In the genomic region with DNA sequence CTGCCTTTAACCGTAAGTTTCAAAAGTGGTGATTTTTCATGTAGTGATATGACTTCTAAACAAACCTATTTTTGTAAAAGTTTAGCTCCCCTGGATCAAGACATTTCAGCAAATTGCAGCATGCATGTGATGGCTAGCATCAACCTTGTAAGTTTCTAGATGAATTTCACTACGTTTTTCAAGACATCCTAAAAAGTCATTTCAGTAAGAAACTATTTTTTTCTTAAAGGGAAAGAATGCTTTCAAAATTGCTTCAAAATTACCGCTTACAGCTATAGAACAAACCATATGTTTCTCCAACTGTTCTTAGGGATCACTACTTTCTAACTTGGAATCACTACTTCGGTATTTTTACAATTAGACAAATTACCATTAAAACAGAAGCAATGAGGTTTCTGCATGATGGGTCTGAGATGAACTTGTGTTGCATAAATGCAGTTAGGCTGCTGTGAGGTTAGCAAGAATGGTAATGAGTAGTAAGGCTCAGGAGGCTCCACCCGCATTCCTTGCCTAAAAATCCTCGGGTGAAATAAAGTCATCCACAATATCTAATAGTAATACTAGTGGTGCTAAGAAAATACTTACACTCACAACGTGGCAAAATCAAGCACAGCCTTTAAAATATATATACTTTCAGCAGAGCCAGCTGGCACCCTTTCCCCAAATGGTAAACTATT, we compare ENCODE assay signal across 8 cellular contexts. TPM values are rescaled to one million over a fixed set of nuclear protein-coding genes. Genes with fewer than 3 reads are reported as not detected.
A peak's percentile ranks its signal among the peaks of the same experiment; 100 is the strongest.
DNase-seq lines count a peak whose midpoint lies in the region; ATAC-seq and TF ChIP-seq lines count a peak whose summit lies in the region.

No MANE protein-coding gene starts in this region.

- H3K27ac Mint-ChIP-seq in activated CD4-positive, alpha-beta memory T cell treated with anti-CD3 and anti-CD28 coated beads, Interleukin-2, amount 10 ng/mL, durations not matched to agents 7 days and 5 days, result peak overlapping the region; percentile 73

- H3K9me3 Mint-ChIP-seq in activated CD4-positive, alpha-beta memory T cell treated with anti-CD3 and anti-CD28 coated beads, Interleukin-2, amount 10 ng/mL, durations not matched to agents 7 days and 5 days, result no peaks in the 10 kb centered on the region

- ATAC-seq in heart right ventricle (peak in 3 of 8 donors; percentile 35 to 49 (median 46)), GM21381 (IDR thresholded peaks at IDR 0.05; ENCODE audit: unreplicated experiment) (no peak)

- peaks cover under 1% of the 10 kb centered on the region for H3K27me3 Mint-ChIP-seq in activated CD4-positive, alpha-beta memory T cell treated with anti-CD3 and anti-CD28 coated beads, Interleukin-2, amount 10 ng/mL, durations not matched to agents 7 days and 5 days

- H3K4me1 ChIP-seq in heart right ventricle (peaks cover 0 to 34% (median 20%) of the 10 kb centered on the region in 9 donors), sigmoid colon (peaks cover 0 to 24% (median 11%) of the 10 kb centered on the region in 4 donors)

- intact Hi-C loops in heart right ventricle (cut with DNase I) (loop anchor here in 8 of 10 donors (5.0 to 10.0 kb wide), 6 partner anchors 46 to 114 kb away; a partner anchor contains a TSS), sigmoid colon (cut with DNase I) (loop anchor here (2.0 to 5.0 kb wide), 2 partner anchors 53 to 114 kb away; a partner anchor contains a TSS)

- no peaks in the 10 kb centered on the region for H3K36me3 Mint-ChIP-seq in activated CD4-positive, alpha-beta memory T cell treated with anti-CD3 and anti-CD28 coated beads, Interleukin-2, amount 10 ng/mL, durations not matched to agents 7 days and 5 days (ENCODE audit: low read depth)

- H3K9me3 ChIP-seq in heart right ventricle, result peaks cover 0 to 5% (median 0%) of the 10 kb centered on the region in 11 donors
- H3K9me3 ChIP-seq in sigmoid colon, result no peaks in the 10 kb centered on the region

- H3K4me1 Mint-ChIP-seq in activated CD4-positive, alpha-beta memory T cell treated with anti-CD3 and anti-CD28 coated beads, Interleukin-2, amount 10 ng/mL, durations not matched to agents 7 days and 5 days, result peaks cover 26% of the 10 kb centered on the region

- H3K36me3 ChIP-seq in heart right ventricle, result peaks cover 0 to 24% (median 8%) of the 10 kb centered on the region in 9 donors
- peaks cover 0 to 20% (median 4%) of the 10 kb centered on the region in 4 donors for H3K36me3 ChIP-seq in sigmoid colon

- no peak for TF ChIP-seq EP300 in sigmoid colon (IDR thresholded peaks at IDR 0.05)

- H3K27me3 ChIP-seq in heart right ventricle (peaks cover 0 to 4% (median 0%) of the 10 kb centered on the region in 7 donors), sigmoid colon (no peaks in the 10 kb centered on the region)

- POLR2A ChIA-PET in activated CD4-positive, alpha-beta memory T cell treated with anti-CD3 and anti-CD28 coated beads, Interleukin-2, amount 10 ng/mL, durations not matched to agents 7 days and 5 days (lab: Charles Lee), result interaction anchor here (0.6 to 2.6 kb wide), 6 partner anchors 8 to 149 kb away, joined by 3 to 23 read pairs (median 4); a partner anchor contains a TSS

- WGBS in heart right ventricle, 2 donors, result 31 to 37% methylated on average over 7 of the region's 7 CpGs
- 8 to 25% methylated on average over 7 of the region's 7 CpGs for WGBS in sigmoid colon, 2 donors

- H3K4me3 ChIP-seq in GM08714 (ENCODE audit: low read length), result peak overlapping the region; percentile 68; the same call in 1 of the 2 replicates
- H3K4me3 ChIP-seq in heart right ventricle, result peak overlapping the region; percentile 53 to 91 (median 81)
- H3K4me3 ChIP-seq in sigmoid colon, result peak overlapping the region; percentile 55 to 83 (median 78)

- H3K4me3 Mint-ChIP-seq in activated CD4-positive, alpha-beta memory T cell treated with anti-CD3 and anti-CD28 coated beads, Interleukin-2, amount 10 ng/mL, durations not matched to agents 7 days and 5 days, result peak overlapping the region; percentile 76

- CTCF ChIA-PET in activated CD4-positive, alpha-beta memory T cell treated with anti-CD3 and anti-CD28 coated beads, Interleukin-2, amount 10 ng/mL, durations not matched to agents 7 days and 5 days (lab: Charles Lee), result interaction anchor here (0.6 to 1.9 kb wide), 6 partner anchors 10 to 1010 kb away, joined by 3 to 7 read pairs (median 4); no protein-coding TSS in a partner anchor

- peak overlapping the region; percentile 81 to 95 (median 86) for H3K27ac ChIP-seq in heart right ventricle
- peak overlapping the region; percentile 86 to 90 (median 88) for H3K27ac ChIP-seq in sigmoid colon

- no peak for DNase-seq in activated CD4-positive, alpha-beta memory T cell treated with anti-CD3 and anti-CD28 coated beads, Interleukin-2, amount 10 ng/mL, durations not matched to agents 7 days and 5 days
- DNase-seq in heart right ventricle (no peak), sigmoid colon (no peak), NCI-H2107 treated with DMSO at 0.1 percent for 48 hours (lab: John Stamatoyannopoulos, UW; ENCODE audit: unreplicated experiment) (no peak), CD1c-positive myeloid dendritic cell (ENCODE audit: extremely low spot score) (no peak), NCI-H146 (lab: John Stamatoyannopoulos, UW) (no peak)

- TF ChIP-seq CTCF in heart right ventricle (IDR thresholded peaks at IDR 0.05), result no peak
- TF ChIP-seq CTCF in sigmoid colon (IDR thresholded peaks at IDR 0.05), result no peak

- no peak for TF ChIP-seq POLR2A in sigmoid colon (IDR thresholded peaks at IDR 0.05)

RNA-seq across cellular contexts. Expression of a gene that starts 53.8 kb away (rescaled TPM):
- 1 to 10 TPM; 3.0 to 3.1 TPM for total RNA-seq in activated CD4-positive, alpha-beta memory T cell treated with anti-CD3 and anti-CD28 coated beads, Interleukin-2, amount 10 ng/mL, durations not matched to agents 7 days and 5 days
- total RNA-seq in heart right ventricle (10 to 100 TPM; 17.0 to 30.8 (median 27.0) TPM), sigmoid colon (10 to 100 TPM; 12.5 to 35.7 (median 17.6) TPM)
- polyA plus RNA-seq in heart right ventricle (1 to 10 TPM; 5.1 to 5.9 TPM), sigmoid colon (10 to 100 TPM in 1 of 3 donors, 1 to 10 TPM in 2; 5.6 to 10.6 (median 8.4) TPM)
